18 cellular contexts compared by ENCODE assay signal in genomic region chr17:50255766-50256480, GRCh38. TPM values are rescaled to one million over a fixed set of nuclear protein-coding genes. Genes with fewer than 3 reads are reported as not detected.
"Had no signal": no experiment of that assay in that cellular context is flagged by ENCODE, and none has a peak within 500 bp of the region (broad histone marks: within the 10 kb centered on the region; RNA-seq: fewer than 3 reads in every experiment).

No MANE protein-coding gene starts in this region.

- H3K36me3 ChIP-seq: heart left ventricle, thoracic aorta, WERI-Rb-1 had no signal

- H3K9me3 Mint-ChIP-seq: dendritic cell treated with granulocyte-macrophage colony-stimulating factor and Interleukin-4, amounts not matched to agents 40 ng/mL and 50 ng/mL, for 4 days; effector memory CD8-positive, alpha-beta T cell; stimulated activated effector memory CD8-positive, alpha-beta T cell treated with anti-CD3 and anti-CD28 coated beads, Interleukin-12 subunit alpha, Interleukin-12 subunit beta, amount 100 ng/mL, for 72 hours had no signal

- H3K4me3 ChIP-seq: heart left ventricle, lung, thoracic aorta had no signal

- H3K9me3 ChIP-seq: thoracic aorta had no signal

- H3K4me1 Mint-ChIP-seq: activated naive CD8-positive, alpha-beta T cell treated with anti-CD3 and anti-CD28 coated beads, Interleukin-2, amount 10 ng/mL, durations not matched to agents 7 days and 5 days; stimulated activated effector memory CD8-positive, alpha-beta T cell treated with anti-CD3 and anti-CD28 coated beads, Interleukin-12 subunit alpha, Interleukin-12 subunit beta, amount 100 ng/mL, for 72 hours had no signal

- H3K36me3 Mint-ChIP-seq: activated naive CD8-positive, alpha-beta T cell treated with anti-CD3 and anti-CD28 coated beads, Interleukin-2, amount 10 ng/mL, durations not matched to agents 7 days and 5 days; stimulated activated effector memory CD8-positive, alpha-beta T cell treated with anti-CD3 and anti-CD28 coated beads, Interleukin-12 subunit alpha, Interleukin-12 subunit beta, amount 100 ng/mL, for 72 hours had no signal

- ATAC-seq: activated CD8-positive, alpha-beta T cell treated with anti-CD3 and anti-CD28 coated beads for 36 hours; effector memory CD8-positive, alpha-beta T cell; heart left ventricle; left colon; stimulated activated effector memory CD8-positive, alpha-beta T cell treated with anti-CD3 and anti-CD28 coated beads, Interleukin-12 subunit alpha, Interleukin-12 subunit beta, amount 100 ng/mL, for 72 hours; T-helper 17 cell had no signal

- H3K4me3 Mint-ChIP-seq: activated CD8-positive, alpha-beta T cell treated with anti-CD3 and anti-CD28 coated beads for 36 hours; activated naive CD8-positive, alpha-beta T cell treated with anti-CD3 and anti-CD28 coated beads, Interleukin-2, amount 10 ng/mL, durations not matched to agents 7 days and 5 days; dendritic cell treated with granulocyte-macrophage colony-stimulating factor and Interleukin-4, amounts not matched to agents 40 ng/mL and 50 ng/mL, for 4 days; effector memory CD8-positive, alpha-beta T cell; stimulated activated effector memory CD8-positive, alpha-beta T cell treated with anti-CD3 and anti-CD28 coated beads, Interleukin-12 subunit alpha, Interleukin-12 subunit beta, amount 100 ng/mL, for 72 hours; T-helper 17 cell had no signal

- H3K27ac ChIP-seq: heart left ventricle, thoracic aorta, WERI-Rb-1 had no signal

- FAIRE-seq: frontal cortex had no signal

- DNase-seq: activated CD8-positive, alpha-beta T cell treated with anti-CD3 and anti-CD28 coated beads for 36 hours; activated naive CD8-positive, alpha-beta T cell treated with anti-CD3 and anti-CD28 coated beads, Interleukin-2, amount 10 ng/mL, durations not matched to agents 7 days and 5 days; activated T-cell treated with anti-CD3 and anti-CD28 coated beads, Interleukin-2, amount 50 U/mL, for 48 hours; effector memory CD8-positive, alpha-beta T cell; heart left ventricle; left colon; midbrain; retina; stimulated activated CD4-positive, alpha-beta T cell treated with anti-CD3 and anti-CD28 coated beads, Interleukin-12 subunit alpha, Interleukin-12 subunit beta, amount 100 ng/mL, for 4 hours; T-helper 17 cell; WERI-Rb-1 had no signal

- H3K27ac Mint-ChIP-seq: activated CD8-positive, alpha-beta T cell treated with anti-CD3 and anti-CD28 coated beads for 36 hours; activated naive CD8-positive, alpha-beta T cell treated with anti-CD3 and anti-CD28 coated beads, Interleukin-2, amount 10 ng/mL, durations not matched to agents 7 days and 5 days; dendritic cell treated with granulocyte-macrophage colony-stimulating factor and Interleukin-4, amounts not matched to agents 40 ng/mL and 50 ng/mL, for 4 days; effector memory CD8-positive, alpha-beta T cell; stimulated activated effector memory CD8-positive, alpha-beta T cell treated with anti-CD3 and anti-CD28 coated beads, Interleukin-12 subunit alpha, Interleukin-12 subunit beta, amount 100 ng/mL, for 72 hours; T-helper 17 cell had no signal

RNA-seq across cellular contexts. Expression of gene TMEM92, which starts 18.3 kb away (rescaled TPM):
- total RNA-seq: activated CD8-positive, alpha-beta T cell treated with anti-CD3 and anti-CD28 coated beads for 36 hours; activated naive CD8-positive, alpha-beta T cell treated with anti-CD3 and anti-CD28 coated beads, Interleukin-2, amount 10 ng/mL, durations not matched to agents 7 days and 5 days; cerebellum; frontal cortex; heart left ventricle; myocyte; T-helper 17 cell had no signal
